ENCODE assay signal across 1 cellular context in genomic region chr12:89932950-89933349, GRCh38.
TF ChIP-seq lines count a peak whose summit lies in the region.

No MANE protein-coding gene starts in this region.

TF ChIP-seq in GM23338, 12 proteins besides CTCF, POLR2A, EP300 and RAD21 (continued from another document):
- TF ChIP-seq ZNF462 (CRISPR knock-in tag; IDR thresholded peaks at IDR 0.05), result no peak
- TF ChIP-seq EZH2phosphoT487 (IDR thresholded peaks at IDR 0.05; ENCODE audit: unreplicated experiment), result no peak
- no peak for TF ChIP-seq ZNF331 (CRISPR knock-in tag; IDR thresholded peaks at IDR 0.05; ENCODE audit: low read depth)
